Comparison of ENCODE assay signal across 13 cellular contexts in genomic region chr2:175373001-175373727, GRCh38.
DNase-seq lines count a peak whose midpoint lies in the region; ATAC-seq and TF ChIP-seq lines count a peak whose summit lies in the region.
"Had no signal": no experiment of that assay in that cellular context is flagged by ENCODE, and none has a peak within 500 bp of the region (broad histone marks: within the 10 kb centered on the region; RNA-seq: fewer than 3 reads in every experiment).

No MANE protein-coding gene starts in this region.

- H3K27ac ChIP-seq in VCaP: peak overlapping the region; percentile 82
- H3K27ac ChIP-seq: tibial nerve had no signal

- no peak for ATAC-seq in GM18520 (IDR thresholded peaks at IDR 0.05; ENCODE audit: unreplicated experiment)
- ATAC-seq: mucosa of descending colon had no signal

- DNase-seq in AG08396 (ENCODE audit: low spot score): peak; percentile 10
- DNase-seq in HCEC 1CT: peak; percentile 81
- peak; percentile 87 for DNase-seq in kidney tubule cell (ENCODE audit: low spot score)
- no peak for DNase-seq in activated naive CD4-positive, alpha-beta T cell treated with Interleukin-2 at 50 U/mL for 16 hours
- no peak for DNase-seq in activated effector memory CD4-positive, alpha-beta T cell treated with anti-CD3 and anti-CD28 coated beads, Interleukin-2, amount 50 U/mL, for 16 hours
- no peak for DNase-seq in ureter (ENCODE audit: low spot score)
- DNase-seq: activated CD8-positive, alpha-beta memory T cell treated with anti-CD3 and anti-CD28 coated beads, Interleukin-2, amount 50 U/mL, for 48 hours; amygdala; BE2C; mucosa of descending colon had no signal

- no peak for TF ChIP-seq CTCF in VCaP (conservative IDR thresholded peaks at IDR 0.05)

Comparison
In these comparisons a context has a peak if more than half of its experiments do, and no peak if none do; other contexts are left out.
1. DNase-seq: peak in AG08396 (single experiment), HCEC 1CT (single experiment) and kidney tubule cell (single experiment); none in activated naive CD4-positive, alpha-beta T cell treated with Interleukin-2 at 50 U/mL for 16 hours (single experiment), activated effector memory CD4-positive, alpha-beta T cell treated with anti-CD3 and anti-CD28 coated beads, Interleukin-2, amount 50 U/mL, for 16 hours (single experiment) and ureter (single experiment).